Comparison of ENCODE assay signal across 1 cellular context in the genomic region with DNA sequence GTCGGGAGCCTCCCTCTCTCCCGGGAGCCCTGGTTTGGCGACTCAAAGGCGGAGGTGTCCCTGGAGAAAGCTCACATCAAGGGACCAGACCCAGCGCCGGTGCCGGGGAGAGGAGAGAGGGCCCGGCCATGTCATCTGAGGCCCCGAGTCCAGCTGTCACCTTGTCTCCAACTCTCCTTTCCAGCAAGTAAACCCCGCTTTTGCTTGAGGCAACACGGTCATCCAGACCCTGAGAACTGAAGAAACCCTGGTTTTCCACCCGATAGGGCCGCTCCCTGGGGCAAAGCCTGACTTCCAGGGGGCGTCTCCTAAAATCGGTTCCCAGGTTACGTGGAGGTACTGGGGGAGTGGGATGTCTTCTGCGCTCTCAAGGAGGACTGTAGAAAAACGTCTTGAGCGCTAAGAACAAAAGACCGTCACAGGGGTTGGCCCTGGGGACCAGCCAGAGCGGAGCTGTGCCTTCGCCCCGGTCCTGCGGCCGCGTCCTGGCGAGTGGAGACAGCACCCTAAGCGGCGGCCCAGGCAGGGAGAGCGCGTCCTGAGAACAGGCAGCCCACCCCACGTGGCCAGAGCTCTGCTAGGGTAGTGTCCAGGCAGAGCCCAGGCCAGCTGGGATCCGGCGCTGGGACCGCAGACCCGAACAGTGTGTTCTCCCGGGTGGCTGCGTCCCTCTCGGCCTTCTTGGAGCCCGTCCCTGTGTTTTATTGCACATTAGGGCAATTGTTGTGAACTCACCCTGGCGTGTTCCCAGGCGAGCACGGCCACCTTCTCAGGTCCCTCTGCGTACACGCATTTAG.
TF ChIP-seq lines count a peak whose summit lies in the region.

No MANE protein-coding gene starts in this region.

TF ChIP-seq in GM23338, 12 proteins besides CTCF, POLR2A, EP300 and RAD21 (continued from another document):
- TF ChIP-seq REST (IDR thresholded peaks at IDR 0.05; ENCODE audit: unreplicated experiment) (no peak), POLR2AphosphoS5 (IDR thresholded peaks at IDR 0.05; ENCODE audit: low read depth) (no peak), STAT1 (IDR thresholded peaks at IDR 0.05; ENCODE audit: unreplicated experiment) (no peak), ETS1 (IDR thresholded peaks at IDR 0.05) (no peak), ZNF331 (CRISPR knock-in tag; IDR thresholded peaks at IDR 0.05; ENCODE audit: low read depth) (no peak), EZH2 (IDR thresholded peaks at IDR 0.05; ENCODE audit: low read depth, unreplicated experiment) (no peak)
TF ChIP-seq in GM23338: peak in this region for 0.
